In genomic region chr5:163916856-163917255, GRCh38 we compare ENCODE assay signal across 16 cellular contexts.
DNase-seq lines count a peak whose midpoint lies in the region; ATAC-seq and TF ChIP-seq lines count a peak whose summit lies in the region.
"Had no signal": no experiment of that assay in that cellular context is flagged by ENCODE, and none has a peak within 500 bp of the region (broad histone marks: within the 10 kb centered on the region; RNA-seq: fewer than 3 reads in every experiment).

No MANE protein-coding gene starts in this region.

- no peak overlapping the region for H3K9ac ChIP-seq in OCI-LY3 (ENCODE audit: low read length)

- CTCF ChIA-PET in activated CD4-positive, alpha-beta T cell treated with anti-CD3 and anti-CD28 coated beads, Interleukin-2, amount 10 ng/mL, durations not matched to agents 7 days and 5 days (lab: Charles Lee), result no interaction called here

- H2AFZ ChIP-seq in OCI-LY3 (ENCODE audit: low read depth, low read length), result no peak overlapping the region

- H3K27me3 ChIP-seq in OCI-LY3 (ENCODE audit: low read depth, low read length) (no peaks in the 10 kb centered on the region), layer of hippocampus (ENCODE audit: control insufficient read depth, insufficient read depth, low read length) (no peaks in the 10 kb centered on the region), upper lobe of left lung (no peaks in the 10 kb centered on the region)

- no peak for TF ChIP-seq POLR2A in upper lobe of left lung (IDR thresholded peaks at IDR 0.05)

- intact Hi-C loops in Right ventricle myocardium inferior (cut with DNase I), result no loop called here

- 57 to 65% methylated on average over 1 of the region's 1 CpG for WGBS in upper lobe of left lung, 2 donors

- H3K4me1 ChIP-seq in OCI-LY3 (ENCODE audit: low read length) (peaks cover 30% of the 10 kb centered on the region), upper lobe of left lung (no peaks in the 10 kb centered on the region)
- H3K4me1 ChIP-seq: left ventricle myocardium inferior had no signal

- H3K4me1 Mint-ChIP-seq in activated CD4-positive, alpha-beta T cell treated with anti-CD3 and anti-CD28 coated beads, Interleukin-2, amount 10 ng/mL, durations not matched to agents 7 days and 5 days, result peaks cover 18% of the 10 kb centered on the region
- H3K4me1 Mint-ChIP-seq: activated T-helper 17 cell treated with anti-CD3 and anti-CD28 coated beads, Interleukin-2, amount 50 U/mL, for 72 hours had no signal

- POLR2A ChIA-PET in activated CD4-positive, alpha-beta T cell treated with anti-CD3 and anti-CD28 coated beads, Interleukin-2, amount 10 ng/mL, durations not matched to agents 7 days and 5 days (lab: Charles Lee), result no interaction called here

- TF ChIP-seq CTCF in OCI-LY3 (IDR thresholded peaks at IDR 0.05; ENCODE audit: low read depth, low read length) (no peak), upper lobe of left lung (IDR thresholded peaks at IDR 0.05) (no peak)

- H3K36me3 ChIP-seq in OCI-LY3 (replicated peaks; ENCODE audit: low read depth, low read length), result no peaks in the 10 kb centered on the region
- H3K36me3 ChIP-seq in upper lobe of left lung, result no peaks in the 10 kb centered on the region
- H3K36me3 ChIP-seq: left ventricle myocardium inferior had no signal

- H3K27ac ChIP-seq in OCI-LY3 (ENCODE audit: low read length) (peak overlapping the region; percentile 85), layer of hippocampus (ENCODE audit: low read depth, low read length) (peak overlapping the region; percentile 25), upper lobe of left lung (peak overlapping the region; percentile 40 to 77 (median 77))
- H3K27ac ChIP-seq: left ventricle myocardium inferior, VCaP had no signal

- ATAC-seq in upper lobe of left lung (ENCODE audit: low FRiP score in 2 of 2) (peak in 1 of 2 donors; percentile 46), Right ventricle myocardium inferior (no peak)
- ATAC-seq: Panc1 had no signal

- H3K9me3 Mint-ChIP-seq in activated CD4-positive, alpha-beta T cell treated with anti-CD3 and anti-CD28 coated beads, Interleukin-2, amount 10 ng/mL, durations not matched to agents 7 days and 5 days, result peaks cover 13% of the 10 kb centered on the region

- H3K79me2 ChIP-seq in OCI-LY3 (ENCODE audit: low read length), result no peaks in the 10 kb centered on the region

- no peaks in the 10 kb centered on the region for H4K20me1 ChIP-seq in OCI-LY3 (ENCODE audit: insufficient read depth, low read length)

- no peak for DNase-seq in activated CD4-positive, alpha-beta T cell treated with anti-CD3 and anti-CD28 coated beads, Interleukin-2, amount 10 ng/mL, durations not matched to agents 7 days and 5 days
- DNase-seq in activated CD4-positive, alpha-beta T cell treated with anti-CD3 and anti-CD28 coated beads for 4 hours, result no peak
- no peak for DNase-seq in upper lobe of left lung
- no peak for DNase-seq in 8988T
- DNase-seq in activated CD4-positive, alpha-beta T cell treated with anti-CD3 and anti-CD28 coated beads, Interleukin-2, amount 50 U/mL, for 48 hours, result no peak
- no peak for DNase-seq in Right ventricle myocardium inferior (ENCODE audit: missing footprints)
- DNase-seq: COR-L47, EL, left ventricle myocardium inferior, NCI-H187 had no signal

- peak overlapping the region; percentile 2 for H3K27ac Mint-ChIP-seq in activated CD4-positive, alpha-beta T cell treated with anti-CD3 and anti-CD28 coated beads, Interleukin-2, amount 10 ng/mL, durations not matched to agents 7 days and 5 days
- H3K27ac Mint-ChIP-seq: activated T-helper 17 cell treated with anti-CD3 and anti-CD28 coated beads, Interleukin-2, amount 50 U/mL, for 72 hours; progenitor cell of endocrine pancreas had no signal

- H3K9me3 ChIP-seq in OCI-LY3 (ENCODE audit: insufficient read depth, low read length), result no peaks in the 10 kb centered on the region
- H3K9me3 ChIP-seq in upper lobe of left lung, result peaks cover 0 to 4% (median 0%) of the 10 kb centered on the region in 4 donors

- H3K4me3 Mint-ChIP-seq in activated CD4-positive, alpha-beta T cell treated with anti-CD3 and anti-CD28 coated beads, Interleukin-2, amount 10 ng/mL, durations not matched to agents 7 days and 5 days, result no peak overlapping the region
- H3K4me3 Mint-ChIP-seq: activated T-helper 17 cell treated with anti-CD3 and anti-CD28 coated beads, Interleukin-2, amount 50 U/mL, for 72 hours had no signal

- H3K27me3 Mint-ChIP-seq in activated CD4-positive, alpha-beta T cell treated with anti-CD3 and anti-CD28 coated beads, Interleukin-2, amount 10 ng/mL, durations not matched to agents 7 days and 5 days, result no peaks in the 10 kb centered on the region
- H3K27me3 Mint-ChIP-seq: activated T-helper 17 cell treated with anti-CD3 and anti-CD28 coated beads, Interleukin-2, amount 50 U/mL, for 72 hours; progenitor cell of endocrine pancreas had no signal

- TF ChIP-seq EP300 in upper lobe of left lung (IDR thresholded peaks at IDR 0.05), result no peak

- H3K4me2 ChIP-seq in OCI-LY3 (ENCODE audit: low read length), result peak overlapping the region; percentile 86

- H3K4me3 ChIP-seq in OCI-LY3 (ENCODE audit: low read length), result no peak overlapping the region
- H3K4me3 ChIP-seq in upper lobe of left lung, result no peak overlapping the region
- H3K4me3 ChIP-seq: left ventricle myocardium inferior had no signal

- no peaks in the 10 kb centered on the region for H3K36me3 Mint-ChIP-seq in activated CD4-positive, alpha-beta T cell treated with anti-CD3 and anti-CD28 coated beads, Interleukin-2, amount 10 ng/mL, durations not matched to agents 7 days and 5 days (ENCODE audit: low read depth)

Comparison
In these comparisons a context has a peak if more than half of its experiments do, and no peak if none do; other contexts are left out.
1. H3K27ac ChIP-seq: peak in every context shown above with its lines; median percentile 85 in OCI-LY3; 77 in upper lobe of left lung; 25 in layer of hippocampus.